ENCODE assay signal across 30 cellular contexts in the genomic region with DNA sequence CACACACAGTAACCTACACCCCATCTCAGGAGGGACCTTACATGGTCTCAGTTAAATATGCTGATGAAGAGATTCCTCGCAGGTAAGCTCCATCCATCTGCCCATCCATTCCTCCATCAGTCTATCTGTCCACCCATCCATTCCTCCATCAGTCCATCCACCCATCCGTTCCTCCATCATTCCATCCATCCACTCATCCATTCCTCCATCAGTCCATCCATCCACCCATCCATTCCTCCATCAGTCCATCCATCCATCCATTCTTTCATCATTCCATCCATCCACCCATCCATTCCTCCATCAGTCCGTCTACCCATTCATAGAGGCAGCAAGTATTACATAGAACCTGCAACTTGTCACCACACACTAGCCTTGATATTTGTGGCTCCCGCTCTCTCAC.
"Had no signal": no experiment of that assay in that cellular context is flagged by ENCODE, and none has a peak within 500 bp of the region (broad histone marks: within the 10 kb centered on the region; RNA-seq: fewer than 3 reads in every experiment).

No MANE protein-coding gene starts in this region.

- H3K27ac Mint-ChIP-seq: activated CD8-positive, alpha-beta T cell treated with anti-CD3 and anti-CD28 coated beads for 36 hours; activated naive CD4-positive, alpha-beta T cell treated with anti-CD3 and anti-CD28 coated beads for 36 hours; activated naive CD4-positive, alpha-beta T cell treated with anti-CD3 and anti-CD28 coated beads, Interleukin-2, amount 50 U/mL, for 24 hours; activated naive CD8-positive, alpha-beta T cell treated with anti-CD3 and anti-CD28 coated beads for 36 hours; activated naive CD8-positive, alpha-beta T cell treated with anti-CD3 and anti-CD28 coated beads, Interleukin-2, amount 50 U/mL, for 24 hours; activated T-helper 17 cell treated with anti-CD3 and anti-CD28 coated beads, Interleukin-2, amount 50 U/mL, for 72 hours had no signal

- H3K27me3 ChIP-seq: adrenal gland, body of pancreas, esophagus squamous epithelium, gastroesophageal sphincter, heart right ventricle had no signal

- H3K27me3 Mint-ChIP-seq: activated CD8-positive, alpha-beta T cell treated with anti-CD3 and anti-CD28 coated beads for 36 hours; activated naive CD4-positive, alpha-beta T cell treated with anti-CD3 and anti-CD28 coated beads, Interleukin-2, amount 50 U/mL, for 24 hours; activated naive CD8-positive, alpha-beta T cell treated with anti-CD3 and anti-CD28 coated beads for 36 hours; activated naive CD8-positive, alpha-beta T cell treated with anti-CD3 and anti-CD28 coated beads, Interleukin-2, amount 50 U/mL, for 24 hours; activated T-helper 17 cell treated with anti-CD3 and anti-CD28 coated beads, Interleukin-2, amount 50 U/mL, for 72 hours; effector memory CD8-positive, alpha-beta T cell had no signal

- H3K4me3 ChIP-seq: adrenal gland, body of pancreas, esophagus squamous epithelium, gastroesophageal sphincter, heart right ventricle had no signal

- H3K4me1 ChIP-seq: esophagus squamous epithelium had no signal

- H3K9me3 Mint-ChIP-seq: activated CD8-positive, alpha-beta T cell treated with anti-CD3 and anti-CD28 coated beads for 36 hours; activated naive CD4-positive, alpha-beta T cell treated with anti-CD3 and anti-CD28 coated beads for 36 hours; activated naive CD4-positive, alpha-beta T cell treated with anti-CD3 and anti-CD28 coated beads, Interleukin-2, amount 50 U/mL, for 24 hours; activated naive CD8-positive, alpha-beta T cell treated with anti-CD3 and anti-CD28 coated beads for 36 hours; activated naive CD8-positive, alpha-beta T cell treated with anti-CD3 and anti-CD28 coated beads, Interleukin-2, amount 50 U/mL, for 24 hours; activated T-cell treated with anti-CD3 and anti-CD28 coated beads, Interleukin-2, amount 50 U/mL, for 4 hours; activated T-helper 17 cell treated with anti-CD3 and anti-CD28 coated beads, Interleukin-2, amount 50 U/mL, for 72 hours; effector memory CD8-positive, alpha-beta T cell had no signal

- ATAC-seq: activated CD8-positive, alpha-beta T cell treated with anti-CD3 and anti-CD28 coated beads for 36 hours; activated naive CD8-positive, alpha-beta T cell treated with anti-CD3 and anti-CD28 coated beads, Interleukin-2, amount 50 U/mL, for 24 hours; activated T-cell treated with anti-CD3 and anti-CD28 coated beads, Interleukin-2, amount 50 U/mL, for 4 hours; activated T-helper 17 cell treated with anti-CD3 and anti-CD28 coated beads, Interleukin-2, amount 50 U/mL, for 72 hours; body of pancreas; effector memory CD8-positive, alpha-beta T cell; gastroesophageal sphincter; heart right ventricle had no signal

- FAIRE-seq: colon, endothelial cell of umbilical vein had no signal

- H3K27ac ChIP-seq: adrenal gland, body of pancreas, epithelial cell of prostate, esophagus squamous epithelium, gastroesophageal sphincter, heart right ventricle had no signal

- H3K4me1 Mint-ChIP-seq: activated naive CD4-positive, alpha-beta T cell treated with anti-CD3 and anti-CD28 coated beads, Interleukin-2, amount 50 U/mL, for 24 hours; activated naive CD8-positive, alpha-beta T cell treated with anti-CD3 and anti-CD28 coated beads for 36 hours had no signal

- DNase-seq: activated CD4-positive, alpha-beta T cell treated with anti-CD3 and anti-CD28 coated beads for 1 hour; activated CD4-positive, alpha-beta T cell treated with anti-CD3 and anti-CD28 coated beads for 4 hours; activated CD4-positive, alpha-beta T cell treated with anti-CD3 and anti-CD28 coated beads, Interleukin-2, amount 50 U/mL, for 1 hour; activated CD4-positive, alpha-beta T cell treated with anti-CD3 and anti-CD28 coated beads, Interleukin-2, amount 50 U/mL, for 48 hours; activated CD8-positive, alpha-beta memory T cell treated with anti-CD3 and anti-CD28 coated beads for 24 hours; activated CD8-positive, alpha-beta T cell treated with anti-CD3 and anti-CD28 coated beads for 36 hours; activated effector memory CD4-positive, alpha-beta T cell treated with Interleukin-2 at 50 U/mL for 16 hours; activated naive CD4-positive, alpha-beta T cell treated with anti-CD3 and anti-CD28 coated beads for 36 hours; activated naive CD8-positive, alpha-beta T cell treated with anti-CD3 and anti-CD28 coated beads for 36 hours; activated naive CD8-positive, alpha-beta T cell treated with anti-CD3 and anti-CD28 coated beads, Interleukin-2, amount 50 U/mL, for 24 hours; activated T-cell treated with anti-CD3 and anti-CD28 coated beads, Interleukin-2, amount 50 U/mL, for 4 hours; adrenal gland; amygdala; aorta; body of pancreas; caudate nucleus; cortex of kidney; dermis blood vessel endothelial cell; effector CD4-positive, alpha-beta T cell; effector memory CD8-positive, alpha-beta T cell; esophagus squamous epithelium; foreskin melanocyte; heart right ventricle; T-helper 2 cell had no signal

- H3K9me3 ChIP-seq: adrenal gland, body of pancreas, esophagus squamous epithelium, gastroesophageal sphincter, heart right ventricle had no signal

- H3K4me3 Mint-ChIP-seq: activated CD8-positive, alpha-beta T cell treated with anti-CD3 and anti-CD28 coated beads for 36 hours; activated naive CD4-positive, alpha-beta T cell treated with anti-CD3 and anti-CD28 coated beads for 36 hours; activated naive CD4-positive, alpha-beta T cell treated with anti-CD3 and anti-CD28 coated beads, Interleukin-2, amount 50 U/mL, for 24 hours; activated naive CD8-positive, alpha-beta T cell treated with anti-CD3 and anti-CD28 coated beads for 36 hours; activated naive CD8-positive, alpha-beta T cell treated with anti-CD3 and anti-CD28 coated beads, Interleukin-2, amount 50 U/mL, for 24 hours; activated T-cell treated with anti-CD3 and anti-CD28 coated beads, Interleukin-2, amount 50 U/mL, for 4 hours; activated T-helper 17 cell treated with anti-CD3 and anti-CD28 coated beads, Interleukin-2, amount 50 U/mL, for 72 hours; effector memory CD8-positive, alpha-beta T cell had no signal
